In the genomic region with DNA sequence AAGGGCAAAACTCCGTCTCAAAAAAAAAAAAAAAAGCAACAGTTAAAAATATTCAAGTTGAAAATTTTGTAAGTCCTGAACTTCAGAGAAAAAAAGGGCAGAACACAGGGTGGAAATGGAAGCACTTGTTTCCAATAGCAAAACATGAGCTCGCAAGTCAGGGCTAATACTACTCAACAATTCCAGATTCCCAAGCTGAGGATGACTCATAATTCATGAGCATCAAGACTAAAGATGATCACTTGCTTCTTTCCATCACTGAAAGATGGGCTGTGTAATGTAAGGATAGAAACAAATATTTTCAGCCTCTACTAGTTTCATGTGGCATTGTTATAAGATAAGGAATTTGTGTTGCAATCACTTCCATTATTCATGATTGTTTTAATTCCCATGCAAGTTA, we compare ENCODE assay signal across 16 cellular contexts. TPM values are rescaled to one million over a fixed set of nuclear protein-coding genes. Genes with fewer than 3 reads are reported as not detected.
DNase-seq lines count a peak whose midpoint lies in the region; ATAC-seq, FAIRE-seq and TF ChIP-seq lines count a peak whose summit lies in the region.
"Had no signal": no experiment of that assay in that cellular context is flagged by ENCODE, and none has a peak within 500 bp of the region (broad histone marks: within the 10 kb centered on the region; RNA-seq: fewer than 3 reads in every experiment).

No MANE protein-coding gene starts in this region.

- H3K27ac ChIP-seq in K562 (ENCODE audit: extremely low read depth, low read depth, low read length) (no peak overlapping the region), foreskin keratinocyte (no peak overlapping the region)

- H3K4me1 ChIP-seq in K562 (replicated peaks in 1 of 2; ENCODE audit: control insufficient read depth in 2 of 2, insufficient read depth in 2 of 2, low read length in 2 of 2): no peaks in the 10 kb centered on the region
- H3K4me1 ChIP-seq in foreskin keratinocyte: no peaks in the 10 kb centered on the region

- intact Hi-C loops in K562 (cut with micrococcal nuclease): no loop called here

- H3K36me3 ChIP-seq in K562 (ENCODE audit: control insufficient read depth, insufficient read depth, low read length): no peaks in the 10 kb centered on the region

- H3K4me3 ChIP-seq in K562: no peak overlapping the region

- TF ChIP-seq CTCF in K562 (IDR thresholded peaks at IDR 0.05 in 2 of 3, conservative IDR thresholded peaks at IDR 0.05 in 1 of 3; ENCODE audit: insufficient read depth in 2 of 3, low read depth in 1 of 3, low read length in 3 of 3): no peak
- no peak for TF ChIP-seq CTCF in foreskin keratinocyte (conservative IDR thresholded peaks at IDR 0.05)

- DNase-seq in EL (peak; percentile 22), LHCN-M2 (ENCODE audit: low read depth) (peak; percentile 61), K562 (ENCODE audit: extremely low read depth in 1 of 4, low spot score in 3 of 4) (no peak), foreskin keratinocyte (peak; percentile 54 to 76), GF-D8 (lab: John Stamatoyannopoulos, UW) (no peak), retina (no peak), hippocampal formation (lab: John Stamatoyannopoulos, UW) (no peak)
- DNase-seq: C1 segment of cervical spinal cord, MM.1S, NCI-H1092 treated with DMSO at 0.1 percent for 48 hours, NCI-H226, NCI-H526 treated with DMSO at 0.1 percent for 48 hours, SIG-M5 had no signal

- no peaks in the 10 kb centered on the region for H3K9me1 ChIP-seq in K562 (ENCODE audit: control insufficient read depth, insufficient read depth, low read length)

- no peaks in the 10 kb centered on the region for H3K79me2 ChIP-seq in K562 (ENCODE audit: control insufficient read depth, insufficient read depth, low read length)

- no peak overlapping the region for H3K4me2 ChIP-seq in K562 (ENCODE audit: insufficient read depth, low read length)

- BruUV-seq in K562 (replicated peaks; lab: Mats Ljungman, UMichigan): no TSS peak

- 0% methylated on average over 1 of the region's 2 CpGs for WGBS in K562 (ENCODE audit: insufficient coverage, low coverage, missing lambda C conversion rate)

- peaks cover 0 to 6% of the 10 kb centered on the region in 2 experiments; a peak in 1 of 5 replicates for H3K27me3 ChIP-seq in K562 (ENCODE audit: control insufficient read depth in 2 of 2, insufficient read depth in 2 of 2, low read length in 2 of 2)
- no peaks in the 10 kb centered on the region for H3K27me3 ChIP-seq in foreskin keratinocyte

- no peaks in the 10 kb centered on the region for H4K20me1 ChIP-seq in K562 (replicated peaks; ENCODE audit: control insufficient read depth, insufficient read depth, low read length)

- in situ Hi-C loops in K562 (cut with MboI): loop anchor here (25.0 kb wide), 3 partner anchors 765 to 1440 kb away; no protein-coding TSS in a partner anchor

- no peak for ATAC-seq in K562
- ATAC-seq in foreskin keratinocyte: peak; percentile 35
- ATAC-seq: HepG2 had no signal

- no peaks in the 10 kb centered on the region for H3K9me3 ChIP-seq in K562 (replicated peaks; ENCODE audit: control insufficient read depth, insufficient read depth, low read depth, low read length)

- FAIRE-seq in K562 (lab: Jason Lieb, UNC): no peak
- FAIRE-seq: HepG2, RCC 7860 had no signal

- POLR2A ChIA-PET in K562 (lab: Yijun Ruan, JAX): no interaction called here

- no peak for TF ChIP-seq EP300 in K562 (IDR thresholded peaks at IDR 0.05; ENCODE audit: low read length)

- no peak overlapping the region for H3K9ac ChIP-seq in K562 (ENCODE audit: insufficient read depth in 1 of 2, low read depth in 2 of 2, low read length in 2 of 2)

- CTCF ChIA-PET in K562 (lab: Yijun Ruan, JAX; ENCODE audit: low intra/inter-chr PET ratio): no interaction called here

- no peak overlapping the region for H2AFZ ChIP-seq in K562 (ENCODE audit: low read depth, low read length)

- no peak for TF ChIP-seq POLR2A in K562 (conservative IDR thresholded peaks at IDR 0.05)

- TF ChIP-seq RAD21 in K562 (CRISPR knock-in tag; conservative IDR thresholded peaks at IDR 0.05 in 1 of 2, IDR thresholded peaks at IDR 0.05 in 1 of 2): no peak

TF ChIP-seq in K562, 482 proteins besides CTCF, POLR2A, EP300 and RAD21:
- TF ChIP-seq, protein P1, sequence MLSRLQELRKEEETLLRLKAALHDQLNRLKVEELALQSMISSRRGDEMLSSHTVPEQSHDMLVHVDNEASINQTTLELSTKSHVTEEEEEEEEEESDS (CRISPR knock-in tag; IDR thresholded peaks at IDR 0.05): no peak
- TF ChIP-seq, protein P2, sequence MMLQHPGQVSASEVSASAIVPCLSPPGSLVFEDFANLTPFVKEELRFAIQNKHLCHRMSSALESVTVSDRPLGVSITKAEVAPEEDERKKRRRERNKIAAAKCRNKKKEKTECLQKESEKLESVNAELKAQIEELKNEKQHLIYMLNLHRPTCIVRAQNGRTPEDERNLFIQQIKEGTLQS (IDR thresholded peaks at IDR 0.05): peak; percentile 43
- TF ChIP-seq, protein P2 (CRISPR knock-in tag; conservative IDR thresholded peaks at IDR 0.05): no peak

RNA-seq across cellular contexts. Expression of gene FST, which starts 33.5 kb away (rescaled TPM):
- total RNA-seq in LHCN-M2 (2014; rRNA removed) (4.7 and 8.4 TPM in 2 replicates), K562 (2014; rRNA removed) (not detected in 2 replicates), K562 (2014; rRNA removed; fragmentation: Illumina TruSeq; extraction: Trizol) (not detected in 2 replicates), K562 (2015; rRNA removed; fragmentation: Illumina TruSeq; extraction: Trizol) (not detected in 2 replicates), K562 (2021) (0.25 and 0.27 TPM in 2 replicates), foreskin keratinocyte (307 and 529 TPM in 2 replicates)
- 16.6 TPM for polyA plus RNA-seq in LHCN-M2 (2012)
- not detected in 2 replicates for total RNA-seq in K562 (2011; cell fraction: chromatin; rRNA removed; ENCODE audit: low replicate concordance)
- not detected in 2 replicates for total RNA-seq in K562 (2011; cell fraction: nucleolus; rRNA removed)
- total RNA-seq in K562 (2011; cell fraction: nucleoplasm; rRNA removed): not detected in 2 replicates
- polyA plus RNA-seq in K562 (2011; rRNA removed) (0.03 and 0.07 TPM in 2 replicates), K562 (2014; fragmentation: Illumina TruSeq; extraction: Trizol) (not detected in 2 replicates), K562 (2014; fragmentation: Nextera tagmentation; extraction: Ambion mirVana) (not detected), K562 (2014; rRNA removed) (not detected in 2 replicates), foreskin keratinocyte (236 and 450 TPM in 2 replicates)
- 0.01 TPM in 1 of 2 replicates, not detected in the other for polyA plus RNA-seq in K562 (2011; cell fraction: cytosol; rRNA removed)
- 0.18 TPM in 1 of 2 replicates, not detected in the other for polyA plus RNA-seq in K562 (2011; cell fraction: nucleus; rRNA removed)
- polyA plus RNA-seq in K562 (2012): not detected in 2 replicates
- not detected in 2 replicates for polyA minus RNA-seq in K562 (2011; rRNA and poly(A)+ RNA removed)
- polyA minus RNA-seq in K562 (2011; cell fraction: cytosol; rRNA and poly(A)+ RNA removed): not detected in 2 replicates
- not detected in 2 replicates for polyA minus RNA-seq in K562 (2011; cell fraction: nucleus; rRNA and poly(A)+ RNA removed)
- total RNA-seq: A673 had no signal

Comparison
In these comparisons a context has a peak if more than half of its experiments do, and no peak if none do; other contexts are left out.
1. DNase-seq: peak in EL (single experiment), LHCN-M2 (single experiment) and foreskin keratinocyte (2 of 2); none in K562 (0 of 4), GF-D8 (single experiment), retina (single experiment) and hippocampal formation (0 of 2).
2. RNA of gene FST, which starts 33.5 kb away (total RNA-seq): 307 to 529 TPM in foreskin keratinocyte; 4.7 to 8.4 TPM in LHCN-M2 and 0.25 to 0.27 TPM in K562; every median in the first group is over 10 times any median in the second.